2 cellular contexts compared by ENCODE assay signal in genomic region chr9:88291056-88291455, GRCh38.
TF ChIP-seq lines count a peak whose summit lies in the region.

No MANE protein-coding gene starts in this region.

TF ChIP-seq in IMR-90, 13 proteins besides CTCF, POLR2A, EP300 and RAD21:
- no peak for TF ChIP-seq NFE2L2 (IDR thresholded peaks at IDR 0.05; ENCODE audit: low read depth, low read length)
- no peak for TF ChIP-seq RFX5 (IDR thresholded peaks at IDR 0.05; ENCODE audit: low read depth, low read length)
- no peak for TF ChIP-seq MXI1 (IDR thresholded peaks at IDR 0.05; ENCODE audit: borderline replicate concordance, low read depth, low read length)
- no peak for TF ChIP-seq MAZ (IDR thresholded peaks at IDR 0.05; ENCODE audit: borderline replicate concordance, low read depth, low read length)
- no peak for TF ChIP-seq CHD1 (IDR thresholded peaks at IDR 0.05; ENCODE audit: low read depth, low read length)
- no peak for TF ChIP-seq SMC3 (IDR thresholded peaks at IDR 0.05; ENCODE audit: low read depth, low read length)
- no peak for TF ChIP-seq CEBPB (IDR thresholded peaks at IDR 0.05; ENCODE audit: low read depth, low read length)
- no peak for TF ChIP-seq USF2 (IDR thresholded peaks at IDR 0.05; ENCODE audit: low read depth, low read length)
- no peak for TF ChIP-seq BHLHE40 (IDR thresholded peaks at IDR 0.05; ENCODE audit: low read depth, low read length)
- no peak for TF ChIP-seq MAFK (IDR thresholded peaks at IDR 0.05; ENCODE audit: low read depth, low read length)
- no peak for TF ChIP-seq FOS (IDR thresholded peaks at IDR 0.05; ENCODE audit: low read depth, low read length)
- TF ChIP-seq RCOR1 (IDR thresholded peaks at IDR 0.05; ENCODE audit: insufficient replicate concordance, low read length): no peak
- TF ChIP-seq ELK1 (IDR thresholded peaks at IDR 0.05; ENCODE audit: borderline replicate concordance, low read depth, low read length): no peak

TF ChIP-seq in neural cell, 6 proteins besides CTCF, POLR2A, EP300 and RAD21:
- no peak for TF ChIP-seq REST (IDR thresholded peaks at IDR 0.05; ENCODE audit: borderline replicate concordance)
- TF ChIP-seq SMC3 (conservative IDR thresholded peaks at IDR 0.05; ENCODE audit: poor library complexity): no peak
- TF ChIP-seq TAF1 (IDR thresholded peaks at IDR 0.05; ENCODE audit: low read depth): no peak
- TF ChIP-seq POLR2AphosphoS5 (IDR thresholded peaks at IDR 0.05): no peak
- no peak for TF ChIP-seq MXI1 (conservative IDR thresholded peaks at IDR 0.05; ENCODE audit: poor library complexity, severe bottlenecking)
- no peak for TF ChIP-seq EZH2 (IDR thresholded peaks at IDR 0.05; ENCODE audit: borderline replicate concordance, insufficient read depth, low read length, poor library complexity, severe bottlenecking)
